ENCODE assay signal across 8 cellular contexts in the genomic region with DNA sequence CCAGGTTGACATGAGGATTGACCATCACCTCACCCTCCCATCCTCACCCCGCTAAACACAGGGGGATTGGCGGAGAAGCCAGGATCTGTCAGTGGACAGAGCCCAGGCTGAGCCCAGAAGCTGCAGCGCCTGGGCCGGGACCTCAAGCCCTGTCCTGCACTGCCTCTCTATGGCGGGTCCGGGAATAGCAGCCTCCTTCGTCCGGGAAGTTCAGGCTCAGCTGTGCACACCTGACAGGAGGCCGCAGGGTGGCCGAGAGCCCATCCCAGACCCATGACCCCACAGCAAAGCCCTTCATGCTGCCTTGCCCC.
DNase-seq lines count a peak whose midpoint lies in the region; ATAC-seq and TF ChIP-seq lines count a peak whose summit lies in the region.

No MANE protein-coding gene starts in this region.

- H3K4me3 ChIP-seq in AG04449 (ENCODE audit: low read depth, low read length) (no peak overlapping the region), HL-60 (replicated peaks; ENCODE audit: insufficient read depth, low read length) (no peak overlapping the region), NT2/D1 (ENCODE audit: insufficient read length, low read depth) (no peak overlapping the region), gastrocnemius medialis (no peak overlapping the region)

- no peaks in the 10 kb centered on the region for H3K36me3 ChIP-seq in NT2/D1 (ENCODE audit: insufficient read depth, insufficient read length, low read length)
- no peaks in the 10 kb centered on the region for H3K36me3 ChIP-seq in gastrocnemius medialis

- H3K4me1 ChIP-seq in NT2/D1 (ENCODE audit: insufficient read depth, insufficient read length) (peaks cover 2% of the 10 kb centered on the region), gastrocnemius medialis (no peaks in the 10 kb centered on the region)

- CTCF ChIA-PET in AG04449 (lab: Yijun Ruan, JAX) = interaction anchor here (0.8 to 5.0 kb wide), 7 partner anchors 29 to 1798 kb away, joined by 3 to 44 read pairs (median 4); partner anchors contain the start of gene TUBGCP3

- POLR2A ChIA-PET in AG04449 (lab: Yijun Ruan, JAX) = no interaction called here

- no peak for DNase-seq in AG04449 (ENCODE audit: low read depth, low spot score)
- DNase-seq in HL-60 (ENCODE audit: low read depth in 1 of 2, low spot score in 1 of 2) = peak; percentile 14 to 70
- peak; percentile 60 for DNase-seq in NT2/D1 (ENCODE audit: low read depth, low spot score)
- DNase-seq in amygdala (lab: John Stamatoyannopoulos, UW) = peak in 36 of 56 donors; percentile 6 to 73 (median 34)
- DNase-seq in hepatic stellate cell (ENCODE audit: low spot score) = peak; percentile 83
- DNase-seq in gastrocnemius medialis = no peak

- H3K27ac ChIP-seq in HL-60 (replicated peaks) (no peak overlapping the region), gastrocnemius medialis (no peak overlapping the region)

- intact Hi-C loops in gastrocnemius medialis (cut with DNase I; ENCODE audit: low total_unique reads) = loop anchor here (10.0 kb wide), 1 partner anchor 969 kb away; no protein-coding TSS in a partner anchor

- TF ChIP-seq CTCF in AG04449 (IDR thresholded peaks at IDR 0.05; ENCODE audit: insufficient read depth, low read length, missing control alignments) (peak; percentile 85), HL-60 (IDR thresholded peaks at IDR 0.05; ENCODE audit: insufficient read depth, low read length) (peak; percentile 91), gastrocnemius medialis (IDR thresholded peaks at IDR 0.05 in 4 of 5, conservative IDR thresholded peaks at IDR 0.05 in 1 of 5) (peak; percentile 28 to 66 (median 56))

- H3K27me3 ChIP-seq in HL-60 (ENCODE audit: insufficient read depth, poor library complexity, severe bottlenecking) (peaks cover 10% of the 10 kb centered on the region), NT2/D1 (ENCODE audit: insufficient read depth, insufficient read length) (peaks cover 8% of the 10 kb centered on the region), gastrocnemius medialis (peaks cover 13 to 29% (median 18%) of the 10 kb centered on the region in 3 donors)

- ATAC-seq in GM18498 (IDR thresholded peaks at IDR 0.05; ENCODE audit: unreplicated experiment) (peak; percentile 51), gastrocnemius medialis (no peak), HG02852 (IDR thresholded peaks at IDR 0.05; ENCODE audit: unreplicated experiment) (no peak)

- in situ Hi-C loops in gastrocnemius medialis (cut with MboI; ENCODE audit: low sequenced_read_pairs in 4 of 4) = loop anchor here in 2 of 4 donors (10.0 to 25.0 kb wide), 2 partner anchors 969 to 982 kb away; no protein-coding TSS in a partner anchor

- no peaks in the 10 kb centered on the region for H3K9me3 ChIP-seq in NT2/D1 (ENCODE audit: insufficient read depth, low read length)
- H3K9me3 ChIP-seq in gastrocnemius medialis = peaks cover 0 to under 1% (median 0%) of the 10 kb centered on the region in 3 donors

- no peak overlapping the region for H3K9ac ChIP-seq in NT2/D1 (ENCODE audit: insufficient read length, low read depth)

- TF ChIP-seq POLR2A in gastrocnemius medialis (IDR thresholded peaks at IDR 0.05) = no peak

Comparison
In these comparisons a context has a peak if more than half of its experiments do, and no peak if none do; other contexts are left out.
1. DNase-seq: peak in HL-60 (2 of 2), NT2/D1 (single experiment), amygdala (36 of 56) and hepatic stellate cell (single experiment); none in AG04449 (single experiment) and gastrocnemius medialis (0 of 2).
2. Peak in every context shown above with its lines, with median percentiles within 50 percentile points of each other: CTCF ChIP-seq.